In genomic region chr19:1420590-1420989, GRCh38 we compare ENCODE assay signal across 23 cellular contexts. TPM values are rescaled to one million over a fixed set of nuclear protein-coding genes. Genes with fewer than 3 reads are reported as not detected.
"Had no signal": no experiment of that assay in that cellular context is flagged by ENCODE, and none has a peak within 500 bp of the region (broad histone marks: within the 10 kb centered on the region; RNA-seq: fewer than 3 reads in every experiment).

No MANE protein-coding gene starts in this region.

- H3K4me3 ChIP-seq: esophagus muscularis mucosa, sigmoid colon, transverse colon had no signal

- H3K4me3 Mint-ChIP-seq: activated CD8-positive, alpha-beta T cell treated with anti-CD3 and anti-CD28 coated beads, Interleukin-2, amount 10 ng/mL, durations not matched to agents 7 days and 5 days; activated naive CD8-positive, alpha-beta T cell; activated T-cell treated with anti-CD3 and anti-CD28 coated beads, Interleukin-2, amount 50 U/mL, for 24 hours; activated T-helper 17 cell treated with anti-CD3 and anti-CD28 coated beads, Interleukin-2, amount 50 U/mL, for 72 hours; memory B cell; neural crest cell; stimulated activated naive B cell treated with anti-CD40 and anti-IgM and Interleukin-4, amounts not matched to agents 10 μg/mL and 1 μg/mL and 100 μg/mL, for 72 hours; T-helper 2 cell treated with Interferon-gamma antibody and Interleukin-4, amounts not matched to agents 5 μg/mL and 100 μg/mL, for 36 hours had no signal

- H3K27me3 Mint-ChIP-seq: activated naive CD8-positive, alpha-beta T cell; activated T-cell treated with anti-CD3 and anti-CD28 coated beads, Interleukin-2, amount 50 U/mL, for 24 hours; activated T-helper 17 cell treated with anti-CD3 and anti-CD28 coated beads, Interleukin-2, amount 50 U/mL, for 72 hours; memory B cell; stimulated activated naive B cell treated with anti-CD40 and anti-IgM and Interleukin-4, amounts not matched to agents 10 μg/mL and 1 μg/mL and 100 μg/mL, for 72 hours had no signal

- H3K9me3 Mint-ChIP-seq: activated T-cell treated with anti-CD3 and anti-CD28 coated beads, Interleukin-2, amount 50 U/mL, for 24 hours; activated T-helper 17 cell treated with anti-CD3 and anti-CD28 coated beads, Interleukin-2, amount 50 U/mL, for 72 hours; memory B cell; neural crest cell; stimulated activated naive B cell treated with anti-CD40 and anti-IgM and Interleukin-4, amounts not matched to agents 10 μg/mL and 1 μg/mL and 100 μg/mL, for 72 hours; T-helper 2 cell treated with Interferon-gamma antibody and Interleukin-4, amounts not matched to agents 5 μg/mL and 100 μg/mL, for 36 hours had no signal

- DNase-seq: activated CD4-positive, alpha-beta T cell treated with anti-CD3 and anti-CD28 coated beads for 1 hour; activated CD4-positive, alpha-beta T cell treated with anti-CD3 and anti-CD28 coated beads, Interleukin-2, amount 50 U/mL, for 1 hour; activated CD8-positive, alpha-beta T cell treated with anti-CD3 and anti-CD28 coated beads, Interleukin-2, amount 10 ng/mL, durations not matched to agents 7 days and 5 days; activated T-cell treated with anti-CD3 and anti-CD28 coated beads, Interleukin-2, amount 50 U/mL, for 24 hours; central memory CD4-positive, alpha-beta T cell; effector memory CD4-positive, alpha-beta T cell; head of caudate nucleus; islet precursor cell; left cardiac atrium; occipital lobe; posterior cingulate gyrus; sigmoid colon; stimulated activated CD4-positive, alpha-beta T cell treated with anti-CD3 and anti-CD28 coated beads, Interleukin-2, amount 100 ng/mL, for 48 hours; stimulated activated CD8-positive, alpha-beta memory T cell treated with anti-CD3 and anti-CD28 coated beads, Interleukin-4, amount 100 ng/mL, for 48 hours; stimulated activated naive B cell treated with anti-CD40 and anti-IgM and Interleukin-4, amounts not matched to agents 10 μg/mL and 1 μg/mL and 100 μg/mL, for 72 hours; transverse colon; WERI-Rb-1 had no signal

- H3K27me3 ChIP-seq: esophagus muscularis mucosa, sigmoid colon, transverse colon had no signal

- ATAC-seq: activated CD8-positive, alpha-beta T cell treated with anti-CD3 and anti-CD28 coated beads, Interleukin-2, amount 10 ng/mL, durations not matched to agents 7 days and 5 days; activated T-helper 17 cell treated with anti-CD3 and anti-CD28 coated beads, Interleukin-2, amount 50 U/mL, for 72 hours; left cardiac atrium; stimulated activated naive B cell treated with anti-CD40 and anti-IgM and Interleukin-4, amounts not matched to agents 10 μg/mL and 1 μg/mL and 100 μg/mL, for 72 hours had no signal

- H3K36me3 Mint-ChIP-seq: activated naive CD8-positive, alpha-beta T cell had no signal

- H3K9me3 ChIP-seq: esophagus muscularis mucosa, sigmoid colon, transverse colon had no signal

- H3K27ac Mint-ChIP-seq: activated CD8-positive, alpha-beta T cell treated with anti-CD3 and anti-CD28 coated beads, Interleukin-2, amount 10 ng/mL, durations not matched to agents 7 days and 5 days; activated naive CD8-positive, alpha-beta T cell; activated T-cell treated with anti-CD3 and anti-CD28 coated beads, Interleukin-2, amount 50 U/mL, for 24 hours; activated T-helper 17 cell treated with anti-CD3 and anti-CD28 coated beads, Interleukin-2, amount 50 U/mL, for 72 hours; memory B cell; stimulated activated naive B cell treated with anti-CD40 and anti-IgM and Interleukin-4, amounts not matched to agents 10 μg/mL and 1 μg/mL and 100 μg/mL, for 72 hours; T-helper 2 cell treated with Interferon-gamma antibody and Interleukin-4, amounts not matched to agents 5 μg/mL and 100 μg/mL, for 36 hours had no signal

- H3K27ac ChIP-seq: esophagus muscularis mucosa, transverse colon, WERI-Rb-1 had no signal

RNA-seq across cellular contexts. Expression of gene APC2, which starts 29.3 kb away (rescaled TPM):
- total RNA-seq: activated CD8-positive, alpha-beta T cell treated with anti-CD3 and anti-CD28 coated beads, Interleukin-2, amount 10 ng/mL, durations not matched to agents 7 days and 5 days had no signal
